ENCODE assay signal across 9 cellular contexts in genomic region chr7:157576415-157576814, GRCh38.
DNase-seq lines count a peak whose midpoint lies in the region; ATAC-seq and TF ChIP-seq lines count a peak whose summit lies in the region.
"Had no signal": no experiment of that assay in that cellular context is flagged by ENCODE, and none has a peak within 500 bp of the region (broad histone marks: within the 10 kb centered on the region; RNA-seq: fewer than 3 reads in every experiment).

No MANE protein-coding gene starts in this region.

- no peaks in the 10 kb centered on the region for H3K79me2 ChIP-seq in OCI-LY7 (ENCODE audit: insufficient read depth, low read depth, low read length)

- no peak for TF ChIP-seq CTCF in natural killer cell (IDR thresholded peaks at IDR 0.05)
- no peak for TF ChIP-seq CTCF in OCI-LY7 (conservative IDR thresholded peaks at IDR 0.05; ENCODE audit: low read length)
- no peak for TF ChIP-seq CTCF in psoas muscle (IDR thresholded peaks at IDR 0.05)

- H3K9me2 ChIP-seq in OCI-LY7 (ENCODE audit: insufficient read depth, low read length) = no peaks in the 10 kb centered on the region

- H3K4me2 ChIP-seq in OCI-LY7 (ENCODE audit: low read length) = no peak overlapping the region

- no peaks in the 10 kb centered on the region for H3K27me3 Mint-ChIP-seq in activated T-helper 2 cell treated with anti-CD3 and anti-CD28 coated beads, Interferon-gamma antibody, Interleukin-2, Interleukin-4, amounts not matched to agents 10 μg/mL and 5 μg/mL and 100 μg/mL, durations not matched to agents 14 hours and 24 hours and 36 hours (ENCODE audit: low read depth)
- peaks cover 46 to 78% of the 10 kb centered on the region in 2 donors for H3K27me3 Mint-ChIP-seq in natural killer cell (ENCODE audit: low read depth in 2 of 2)

- no peaks in the 10 kb centered on the region for H3K36me3 Mint-ChIP-seq in activated T-helper 2 cell treated with anti-CD3 and anti-CD28 coated beads, Interferon-gamma antibody, Interleukin-2, Interleukin-4, amounts not matched to agents 10 μg/mL and 5 μg/mL and 100 μg/mL, durations not matched to agents 14 hours and 24 hours and 36 hours (ENCODE audit: low read depth)
- H3K36me3 Mint-ChIP-seq in natural killer cell = no peaks in the 10 kb centered on the region

- H3K36me3 ChIP-seq in thymus (ENCODE audit: control insufficient read depth, insufficient read depth) (no peaks in the 10 kb centered on the region), OCI-LY7 (ENCODE audit: insufficient read depth, low read length) (no peaks in the 10 kb centered on the region), psoas muscle (ENCODE audit: insufficient read depth in 1 of 2, low read depth in 1 of 2) (no peaks in the 10 kb centered on the region)

- DNase-seq in T-helper 9 cell (peak; percentile 21), natural killer cell (no peak), OCI-LY7 (ENCODE audit: low spot score) (no peak), psoas muscle (no peak)
- DNase-seq in activated T-helper 2 cell treated with anti-CD3 and anti-CD28 coated beads, Interferon-gamma antibody, Interleukin-2, Interleukin-4, amounts not matched to agents 10 μg/mL and 5 μg/mL and 100 μg/mL, durations not matched to agents 14 hours and 24 hours and 36 hours (ENCODE audit: low spot score) = peak; percentile 48
- DNase-seq in NK-92 treated with Interleukin-12 subunit alpha and Interleukin-12 subunit beta, amount 100 ng/mL, for 24 hours (lab: John Stamatoyannopoulos, UW) = no peak
- DNase-seq: NCI-H1105 had no signal

- H3K9me3 ChIP-seq in thymus (ENCODE audit: control insufficient read depth) (no peaks in the 10 kb centered on the region), OCI-LY7 (ENCODE audit: low read length) (no peaks in the 10 kb centered on the region), psoas muscle (no peaks in the 10 kb centered on the region)

- peak overlapping the region; percentile 78 for H3K27ac Mint-ChIP-seq in activated T-helper 2 cell treated with anti-CD3 and anti-CD28 coated beads, Interferon-gamma antibody, Interleukin-2, Interleukin-4, amounts not matched to agents 10 μg/mL and 5 μg/mL and 100 μg/mL, durations not matched to agents 14 hours and 24 hours and 36 hours
- H3K27ac Mint-ChIP-seq in natural killer cell = peak overlapping the region in 1 of 2 donors; percentile 29
- H3K27ac Mint-ChIP-seq: nephron had no signal

- ATAC-seq in natural killer cell = peak in 2 of 3 donors; percentile 55 to 69
- ATAC-seq in psoas muscle = no peak

- no peaks in the 10 kb centered on the region for H4K20me1 ChIP-seq in OCI-LY7 (ENCODE audit: insufficient read depth, low read length)

- WGBS in thymus = 48% methylated on average over 36 of the region's 36 CpGs
- WGBS in psoas muscle, 3 donors = 46 to 53% (median 49%) methylated on average over 36 of the region's 36 CpGs

- no peaks in the 10 kb centered on the region for H3K27me3 ChIP-seq in thymus (ENCODE audit: control insufficient read depth, insufficient read depth)
- peaks cover 0 to 4% (median 3%) of the 10 kb centered on the region in 3 donors for H3K27me3 ChIP-seq in psoas muscle (ENCODE audit: insufficient read depth in 3 of 3, low read length in 2 of 3)

- H3K4me3 ChIP-seq in thymus (ENCODE audit: low read length) (peak overlapping the region; percentile 3), OCI-LY7 (ENCODE audit: low read depth, low read length, poor library complexity, severe bottlenecking) (no peak overlapping the region), psoas muscle (no peak overlapping the region)

- no peak overlapping the region for H3K27ac ChIP-seq in thymus (ENCODE audit: low read depth)
- no peak overlapping the region for H3K27ac ChIP-seq in OCI-LY7 (ENCODE audit: low read depth, low read length, poor library complexity, severe bottlenecking)
- no peak overlapping the region for H3K27ac ChIP-seq in psoas muscle

- H3K4me1 Mint-ChIP-seq in activated T-helper 2 cell treated with anti-CD3 and anti-CD28 coated beads, Interferon-gamma antibody, Interleukin-2, Interleukin-4, amounts not matched to agents 10 μg/mL and 5 μg/mL and 100 μg/mL, durations not matched to agents 14 hours and 24 hours and 36 hours (ENCODE audit: low read depth) = peaks cover 37% of the 10 kb centered on the region
- H3K4me1 Mint-ChIP-seq in natural killer cell = peaks cover 11 to 22% of the 10 kb centered on the region in 2 donors

- no peak overlapping the region for H2AFZ ChIP-seq in OCI-LY7 (ENCODE audit: low read length)

- peak overlapping the region; percentile 73 for H3K4me3 Mint-ChIP-seq in activated T-helper 2 cell treated with anti-CD3 and anti-CD28 coated beads, Interferon-gamma antibody, Interleukin-2, Interleukin-4, amounts not matched to agents 10 μg/mL and 5 μg/mL and 100 μg/mL, durations not matched to agents 14 hours and 24 hours and 36 hours (ENCODE audit: low read depth)
- H3K4me3 Mint-ChIP-seq in natural killer cell = peak overlapping the region; percentile 55
- H3K4me3 Mint-ChIP-seq: nephron had no signal

- intact Hi-C loops in activated T-helper 2 cell treated with anti-CD3 and anti-CD28 coated beads, Interferon-gamma antibody, Interleukin-2, Interleukin-4, amounts not matched to agents 10 μg/mL and 5 μg/mL and 100 μg/mL, durations not matched to agents 14 hours and 24 hours and 36 hours (cut with micrococcal nuclease) = no loop called here
- intact Hi-C loops in natural killer cell (cut with micrococcal nuclease) (no loop called here), OCI-LY7 (cut with micrococcal nuclease; ENCODE audit: unreplicated experiment) (no loop called here), psoas muscle (cut with DNase I) (no loop called here)

- H3K9me3 Mint-ChIP-seq in activated T-helper 2 cell treated with anti-CD3 and anti-CD28 coated beads, Interferon-gamma antibody, Interleukin-2, Interleukin-4, amounts not matched to agents 10 μg/mL and 5 μg/mL and 100 μg/mL, durations not matched to agents 14 hours and 24 hours and 36 hours = no peaks in the 10 kb centered on the region
- H3K9me3 Mint-ChIP-seq in natural killer cell = no peaks in the 10 kb centered on the region
- H3K9me3 Mint-ChIP-seq: nephron had no signal

- CTCF ChIA-PET in OCI-LY7 (lab: Charles Lee; ENCODE audit: unreplicated experiment) = no interaction called here

- BruUV-seq in OCI-LY7 (replicated peaks; lab: Mats Ljungman, UMichigan) = no TSS peak

- POLR2A ChIA-PET in OCI-LY7 (lab: Charles Lee) = no interaction called here

- no peaks in the 10 kb centered on the region for H3K4me1 ChIP-seq in thymus (ENCODE audit: control insufficient read depth, insufficient read depth, low read length)
- H3K4me1 ChIP-seq in OCI-LY7 (ENCODE audit: insufficient read depth, low read length, poor library complexity, severe bottlenecking) = no peaks in the 10 kb centered on the region
- H3K4me1 ChIP-seq in psoas muscle = no peaks in the 10 kb centered on the region

Comparison
In these comparisons a context has a peak if more than half of its experiments do, and no peak if none do; other contexts are left out.
1. DNase-seq: peak in T-helper 9 cell (single experiment) and activated T-helper 2 cell treated with anti-CD3 and anti-CD28 coated beads, Interferon-gamma antibody, Interleukin-2, Interleukin-4, amounts not matched to agents 10 μg/mL and 5 μg/mL and 100 μg/mL, durations not matched to agents 14 hours and 24 hours and 36 hours (single experiment); none in natural killer cell (single experiment), OCI-LY7 (single experiment), NK-92 treated with Interleukin-12 subunit alpha and Interleukin-12 subunit beta, amount 100 ng/mL, for 24 hours (single experiment) and psoas muscle (0 of 2).
2. ATAC-seq: peak in natural killer cell (2 of 3); none in psoas muscle (0 of 4).